Comparison of ENCODE assay signal across 29 cellular contexts in genomic region chr2:79857888-79858287, GRCh38.
DNase-seq lines count a peak whose midpoint lies in the region; ATAC-seq and TF ChIP-seq lines count a peak whose summit lies in the region.
"Had no signal": no experiment of that assay in that cellular context is flagged by ENCODE, and none has a peak within 500 bp of the region (broad histone marks: within the 10 kb centered on the region; RNA-seq: fewer than 3 reads in every experiment).

No MANE protein-coding gene starts in this region.

- H3K79me1 ChIP-seq in neuronal stem cell (ENCODE audit: low read depth, low read length): no peaks in the 10 kb centered on the region

- H3K14ac ChIP-seq in neuronal stem cell (ENCODE audit: low read length): peak overlapping the region; percentile 51

- H3K9ac ChIP-seq in neuronal stem cell (ENCODE audit: low read depth, low read length, poor library complexity): no peak overlapping the region
- H3K9ac ChIP-seq: BLaER1; BLaER1 treated with 17β-estradiol and CSF1 and Interleukin-3, amounts not matched to agents 10 nM and 100 nM had no signal

- peak; percentile 74 for DNase-seq in esophagus muscularis mucosa (ENCODE audit: extremely low spot score)
- no peak for DNase-seq in neuronal stem cell (ENCODE audit: low spot score)
- no peak for DNase-seq in amygdala (lab: John Stamatoyannopoulos, UW)
- DNase-seq: 8988T; ACHN; AML-193; BE2C; C1 segment of cervical spinal cord; Caco-2; Calu3; CD4-positive, alpha-beta memory T cell; CD4-positive, alpha-beta T cell; CD4-positive, CD25-positive, alpha-beta regulatory T cell; CD8-positive, alpha-beta memory T cell; CD8-positive, alpha-beta T cell; COR-L47; DMS 273 treated with DMSO at 0.1 percent for 48 hours; DMS153; DMS53; DMS79; DMS79 treated with DMSO at 0.1 percent for 48 hours; DND-41; EL had no signal

- no peak overlapping the region for H3K4me3 ChIP-seq in esophagus muscularis mucosa
- no peak overlapping the region for H3K4me3 ChIP-seq in neuronal stem cell (ENCODE audit: low read length in 2 of 2)
- H3K4me3 ChIP-seq: A549; BLaER1; BLaER1 treated with 17β-estradiol and CSF1 and Interleukin-3, amounts not matched to agents 10 nM and 100 nM had no signal

- H3K27ac ChIP-seq in esophagus muscularis mucosa (replicated peaks in 1 of 4): no peak overlapping the region
- H3K27ac ChIP-seq in neuronal stem cell (replicated peaks; ENCODE audit: low read length): no peak overlapping the region
- H3K27ac ChIP-seq: 22Rv1; A549; BLaER1; BLaER1 treated with 17β-estradiol and CSF1 and Interleukin-3, amounts not matched to agents 10 nM and 100 nM; C4-2B had no signal

- TF ChIP-seq CTCF in esophagus muscularis mucosa (IDR thresholded peaks at IDR 0.05): no peak

- H3K4me2 ChIP-seq in neuronal stem cell (ENCODE audit: insufficient read depth, low read length, poor library complexity, severe bottlenecking): no peak overlapping the region
- H3K4me2 ChIP-seq: A549; BLaER1; BLaER1 treated with 17β-estradiol and CSF1 and Interleukin-3, amounts not matched to agents 10 nM and 100 nM had no signal

- H4K91ac ChIP-seq in neuronal stem cell (ENCODE audit: low read depth, low read length, poor library complexity): no peak overlapping the region

- no peak overlapping the region for H4K8ac ChIP-seq in neuronal stem cell (ENCODE audit: low read depth, low read length)

- WGBS in esophagus muscularis mucosa: 97% methylated on average over 17 of the region's 17 CpGs
- no CpG with 5 or more reads among the region's 17 CpGs for WGBS in neuronal stem cell (ENCODE audit: extremely low coverage in 2 of 2, insufficient read length in 2 of 2, insufficient replicate concordance in 1 of 2), 2 donors

- H2BK120ac ChIP-seq in neuronal stem cell (ENCODE audit: low read depth, low read length): no peak overlapping the region

- peaks cover 0 to 4% (median 0%) of the 10 kb centered on the region in 4 donors for H3K27me3 ChIP-seq in esophagus muscularis mucosa
- H3K27me3 ChIP-seq in neuronal stem cell (ENCODE audit: control insufficient read depth in 3 of 3, insufficient read depth in 3 of 3, low read depth in 1 of 3, low read length in 3 of 3): no peaks in the 10 kb centered on the region
- H3K27me3 ChIP-seq: BE2C; BLaER1; BLaER1 treated with 17β-estradiol and CSF1 and Interleukin-3, amounts not matched to agents 10 nM and 100 nM had no signal

- H3K18ac ChIP-seq in neuronal stem cell (ENCODE audit: low read length): no peak overlapping the region

- H2AK5ac ChIP-seq in neuronal stem cell (ENCODE audit: low read depth, low read length): no peak overlapping the region

- no peak overlapping the region for H2BK5ac ChIP-seq in neuronal stem cell (ENCODE audit: low read length)

- TF ChIP-seq POLR2A in esophagus muscularis mucosa (IDR thresholded peaks at IDR 0.05; ENCODE audit: low read depth): no peak

- TF ChIP-seq EP300 in esophagus muscularis mucosa (IDR thresholded peaks at IDR 0.05): no peak

- H3K4ac ChIP-seq in neuronal stem cell (ENCODE audit: low read length): no peak overlapping the region

- H3K23ac ChIP-seq in neuronal stem cell (ENCODE audit: low read depth, low read length, poor library complexity): no peak overlapping the region

- no peaks in the 10 kb centered on the region for H3K9me3 ChIP-seq in esophagus muscularis mucosa
- H3K9me3 ChIP-seq in neuronal stem cell (replicated peaks in 1 of 2; ENCODE audit: control insufficient read depth in 2 of 2, insufficient read depth in 1 of 2, low read depth in 1 of 2, low read length in 2 of 2): no peaks in the 10 kb centered on the region
- H3K9me3 ChIP-seq: BE2C; BLaER1; BLaER1 treated with 17β-estradiol and CSF1 and Interleukin-3, amounts not matched to agents 10 nM and 100 nM; Caco-2 had no signal

- H2AFZ ChIP-seq in neuronal stem cell (ENCODE audit: low read length): no peak overlapping the region

- intact Hi-C loops in esophagus muscularis mucosa (cut with DNase I): no loop called here

- ATAC-seq in GM21515 (IDR thresholded peaks at IDR 0.05; ENCODE audit: unreplicated experiment): no peak
- ATAC-seq: A549; CD8-positive, alpha-beta T cell had no signal

- H2BK12ac ChIP-seq in neuronal stem cell (ENCODE audit: low read length): no peak overlapping the region

- no peak overlapping the region for H2BK15ac ChIP-seq in neuronal stem cell (ENCODE audit: low read length)

- H3K4me1 ChIP-seq in esophagus muscularis mucosa (no peaks in the 10 kb centered on the region), neuronal stem cell (ENCODE audit: control insufficient read depth in 2 of 2, insufficient read depth in 1 of 2, low read depth in 1 of 2, low read length in 2 of 2) (no peaks in the 10 kb centered on the region)
- H3K4me1 ChIP-seq: A549, BLaER1, Caco-2 had no signal

- no peaks in the 10 kb centered on the region for H3K36me3 ChIP-seq in esophagus muscularis mucosa
- H3K36me3 ChIP-seq in neuronal stem cell (replicated peaks in 1 of 2; ENCODE audit: control insufficient read depth in 2 of 2, insufficient read depth in 2 of 2, low read length in 2 of 2): no peaks in the 10 kb centered on the region
- H3K36me3 ChIP-seq: BE2C; BLaER1; BLaER1 treated with 17β-estradiol and CSF1 and Interleukin-3, amounts not matched to agents 10 nM and 100 nM had no signal
